ENCODE assay signal across 1 cellular context in genomic region chr3:149437710-149438109, GRCh38.
TF ChIP-seq lines count a peak whose summit lies in the region.

No MANE protein-coding gene starts in this region.

TF ChIP-seq in GM23338, 12 proteins besides CTCF, POLR2A, EP300 and RAD21 (continued from another document):
- TF ChIP-seq ZNF462 (CRISPR knock-in tag; IDR thresholded peaks at IDR 0.05) (no peak), EZH2phosphoT487 (IDR thresholded peaks at IDR 0.05; ENCODE audit: unreplicated experiment) (no peak), STAT1 (IDR thresholded peaks at IDR 0.05; ENCODE audit: unreplicated experiment) (no peak), NANOG (IDR thresholded peaks at IDR 0.05; ENCODE audit: borderline replicate concordance) (no peak), JUNB (IDR thresholded peaks at IDR 0.05; ENCODE audit: unreplicated experiment) (no peak), POLR2AphosphoS5 (IDR thresholded peaks at IDR 0.05; ENCODE audit: low read depth) (no peak), ETS1 (IDR thresholded peaks at IDR 0.05) (no peak), EZH2 (IDR thresholded peaks at IDR 0.05; ENCODE audit: low read depth, unreplicated experiment) (no peak), CREB1 (CRISPR knock-in tag; IDR thresholded peaks at IDR 0.05; ENCODE audit: low read depth) (no peak), REST (IDR thresholded peaks at IDR 0.05; ENCODE audit: unreplicated experiment) (no peak)
